1 cellular context compared by ENCODE assay signal in the genomic region with DNA sequence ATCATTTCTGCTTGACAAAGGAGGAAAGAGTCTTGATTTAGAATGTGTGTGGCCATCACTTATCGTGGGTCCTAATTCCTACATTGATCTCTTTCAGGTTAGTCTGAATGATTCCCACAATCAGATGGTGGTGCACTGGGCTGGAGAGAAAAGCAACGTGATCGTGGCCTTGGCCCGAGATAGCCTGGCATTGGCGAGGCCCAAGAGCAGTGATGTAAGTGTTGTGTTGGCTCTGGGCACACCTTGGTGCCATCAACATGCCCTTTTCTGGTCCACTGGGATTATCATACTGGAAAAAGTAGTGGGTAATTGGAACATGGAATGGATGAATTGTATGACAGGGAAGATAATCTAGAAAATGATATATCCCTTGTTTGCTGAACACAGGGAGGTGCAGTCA.
TF ChIP-seq lines count a peak whose summit lies in the region.

No MANE protein-coding gene starts in this region.

TF ChIP-seq in GM12891, 5 proteins besides CTCF, POLR2A, EP300 and RAD21:
- TF ChIP-seq POLR2AphosphoS5 (IDR thresholded peaks at IDR 0.05; ENCODE audit: low read depth, low read length) = no peak
- no peak for TF ChIP-seq POU2F2 (IDR thresholded peaks at IDR 0.05; ENCODE audit: low read depth, low read length)
- no peak for TF ChIP-seq SPI1 (IDR thresholded peaks at IDR 0.05; ENCODE audit: low read depth, low read length)
- TF ChIP-seq TAF1 (IDR thresholded peaks at IDR 0.05; ENCODE audit: low read depth, low read length) = no peak
- TF ChIP-seq PAX5 (IDR thresholded peaks at IDR 0.05; ENCODE audit: insufficient read depth, low read length, severe bottlenecking) = no peak
